ENCODE assay signal across 35 cellular contexts in genomic region chr5:155759252-155759651, GRCh38.
"Had no signal": no experiment of that assay in that cellular context is flagged by ENCODE, and none has a peak within 500 bp of the region (broad histone marks: within the 10 kb centered on the region; RNA-seq: fewer than 3 reads in every experiment).

No MANE protein-coding gene starts in this region.

- H3K36me3 ChIP-seq: MG63 had no signal

- DNase-seq: Kasumi-1, MG63, MM.1S, MV-4-11, NCI-H1048, NCI-H1092, NCI-H1092 treated with DMSO at 0.1 percent for 48 hours, NCI-H1105, NCI-H1105 treated with DMSO at 0.1 percent for 48 hours, NCI-H1417, NCI-H1417 treated with DMSO at 0.1 percent for 48 hours, NCI-H1436, NCI-H1436 treated with DMSO at 0.1 percent for 48 hours, NCI-H146, NCI-H1694, NCI-H1694 treated with DMSO at 0.1 percent for 48 hours, NCI-H187, NCI-H187 treated with DMSO at 0.1 percent for 48 hours, NCI-H1930, NCI-H2029, NCI-H2029 treated with DMSO at 0.1 percent for 48 hours, NCI-H2081, NCI-H2081 treated with DMSO at 0.1 percent for 48 hours, NCI-H2107, NCI-H2171, NCI-H2171 treated with DMSO at 0.1 percent for 48 hours, NCI-H2227 treated with DMSO at 0.1 percent for 48 hours, NCI-H226, NCI-H345, NCI-H446, NCI-H446 treated with DMSO at 0.1 percent for 48 hours, NCI-H510A, NCI-H510A treated with DMSO at 0.1 percent for 48 hours, NCI-H524, NCI-H524 treated with DMSO at 0.1 percent for 48 hours had no signal

- H3K4me3 ChIP-seq: MG63 had no signal

- H3K9me3 ChIP-seq: MG63 had no signal

- H3K27me3 ChIP-seq: MG63 had no signal
